ENCODE assay signal across 25 cellular contexts in genomic region chr6:63652980-63653379, GRCh38.
"Had no signal": no experiment of that assay in that cellular context is flagged by ENCODE, and none has a peak within 500 bp of the region (broad histone marks: within the 10 kb centered on the region; RNA-seq: fewer than 3 reads in every experiment).

No MANE protein-coding gene starts in this region.

- FAIRE-seq: frontal cortex, pancreas had no signal

- H3K27ac Mint-ChIP-seq: nephron; T-helper 2 cell treated with Interferon-gamma antibody and Interleukin-4, amounts not matched to agents 5 μg/mL and 100 μg/mL, for 36 hours had no signal

- H3K4me2 ChIP-seq: hepatocyte had no signal

- H3K4me3 Mint-ChIP-seq: nephron; T-helper 2 cell treated with Interferon-gamma antibody and Interleukin-4, amounts not matched to agents 5 μg/mL and 100 μg/mL, for 36 hours had no signal

- H3K4me1 Mint-ChIP-seq: nephron had no signal

- H3K4me3 ChIP-seq: adrenal gland, ascending aorta, esophagus muscularis mucosa, hepatocyte, left lung, pancreas, psoas muscle, right atrium auricular region, upper lobe of left lung had no signal

- H3K9me3 ChIP-seq: esophagus muscularis mucosa, left lung, neutrophil, pancreas, psoas muscle, upper lobe of left lung had no signal

- H3K27me3 ChIP-seq: adrenal gland, ascending aorta, brain microvascular endothelial cell, esophagus muscularis mucosa, hepatocyte, left lung, neutrophil, pancreas, right atrium auricular region, upper lobe of left lung had no signal

- H3K36me3 ChIP-seq: adrenal gland, ascending aorta, brain microvascular endothelial cell, esophagus muscularis mucosa, left lung, neutrophil, pancreas, right atrium auricular region, upper lobe of left lung, WERI-Rb-1 had no signal

- DNase-seq: activated effector memory CD4-positive, alpha-beta T cell treated with anti-CD3 and anti-CD28 coated beads, Interleukin-2, amount 50 U/mL, for 16 hours; activated naive CD4-positive, alpha-beta T cell treated with anti-CD3 and anti-CD28 coated beads, Interleukin-2, amount 50 U/mL, for 16 hours; activated T-cell treated with anti-CD3 and anti-CD28 coated beads, Interleukin-2, amount 50 U/mL, for 48 hours; adrenal gland; brain microvascular endothelial cell; caudate nucleus; dermis blood vessel endothelial cell; effector CD8-positive, alpha-beta T cell; glutamatergic neuron; kidney glomerular epithelial cell; left lung; pancreas; psoas muscle; stimulated activated CD4-positive, alpha-beta T cell treated with anti-CD3 and anti-CD28 coated beads, Interleukin-4, amount 100 ng/mL, for 24 hours; stimulated activated naive CD4-positive, alpha-beta T cell treated with Interleukin-2 at 50 U/mL for 16 hours; upper lobe of left lung; WERI-Rb-1 had no signal

- H2AFZ ChIP-seq: hepatocyte had no signal

- ATAC-seq: left lung, pancreas, psoas muscle had no signal

- H3K27ac ChIP-seq: adrenal gland, ascending aorta, brain microvascular endothelial cell, esophagus muscularis mucosa, hepatocyte, left lung, neutrophil, pancreas, psoas muscle, right atrium auricular region, upper lobe of left lung, WERI-Rb-1 had no signal
